9 cellular contexts compared by ENCODE assay signal in genomic region chr6:124961784-124962611, GRCh38. TPM values are rescaled to one million over a fixed set of nuclear protein-coding genes. Genes with fewer than 3 reads are reported as not detected.
DNase-seq lines count a peak whose midpoint lies in the region; ATAC-seq and TF ChIP-seq lines count a peak whose summit lies in the region.
"Had no signal": no experiment of that assay in that cellular context is flagged by ENCODE, and none has a peak within 500 bp of the region (broad histone marks: within the 10 kb centered on the region; RNA-seq: fewer than 3 reads in every experiment).

RNF217 (plus strand) TSS chr6:124962437; CDS start chr6:124962545, 108 bp downstream.

- H3K36me3 ChIP-seq in HUES64 (ENCODE audit: insufficient read depth, low read length) (no peaks in the 10 kb centered on the region), WERI-Rb-1 (peaks cover 25% of the 10 kb centered on the region), thymus (ENCODE audit: control insufficient read depth, insufficient read depth) (no peaks in the 10 kb centered on the region)

- ATAC-seq in esophagus mucosa: peak; percentile 74
- no peak for ATAC-seq in HG02763 (IDR thresholded peaks at IDR 0.05; ENCODE audit: unreplicated experiment)

- H3K4me3 ChIP-seq in HUES64 (ENCODE audit: low read length) (peak within 1 kb of the TSS; percentile 77), WERI-Rb-1 (ENCODE audit: low read depth, low read length) (peak within 1 kb of the TSS; percentile 89), thymus (ENCODE audit: low read length) (peak within 1 kb of the TSS; percentile 41)

- H3K9ac ChIP-seq in HUES64 (ENCODE audit: low read depth, low read length): peak within 1 kb of the TSS; percentile 74

- H3K27me3 ChIP-seq in HUES64 (ENCODE audit: insufficient read depth, low read length) (peaks cover 12% of the 10 kb centered on the region), WERI-Rb-1 (ENCODE audit: insufficient read depth, low read depth, severe bottlenecking) (no peaks in the 10 kb centered on the region), thymus (ENCODE audit: control insufficient read depth, insufficient read depth) (peaks cover 20% of the 10 kb centered on the region)

- peak; percentile 14; the same call in 1 of the 2 replicates for TF ChIP-seq CTCF in WERI-Rb-1 (IDR thresholded peaks at IDR 0.05; ENCODE audit: low read depth, low read length)

- DNase-seq in DMS 273 (lab: John Stamatoyannopoulos, UW; ENCODE audit: unreplicated experiment) (peak; percentile 51), DMS 273 treated with DMSO at 0.1 percent for 48 hours (lab: John Stamatoyannopoulos, UW) (no peak), WERI-Rb-1 (peak; percentile 78), midbrain (lab: John Stamatoyannopoulos, UW) (peak; percentile 52)

- under 1% methylated on average over 99 of the region's 99 CpGs for WGBS in HUES64
- under 1% methylated on average over 99 of the region's 99 CpGs for WGBS in thymus

- H3K4me1 ChIP-seq in HUES64 (ENCODE audit: insufficient read depth, low read length) (peaks cover 23% of the 10 kb centered on the region), thymus (ENCODE audit: control insufficient read depth, insufficient read depth, low read length) (no peaks in the 10 kb centered on the region)

- H3K27ac ChIP-seq in HUES64 (ENCODE audit: low read depth, low read length) (no peak within 1 kb of the TSS), WERI-Rb-1 (peak within 1 kb of the TSS; percentile 89), thymus (ENCODE audit: low read depth) (peak within 1 kb of the TSS; percentile 81)
- H3K27ac ChIP-seq: 22Rv1 had no signal

- H3K9me3 ChIP-seq in HUES64 (ENCODE audit: insufficient read depth, low read depth, low read length) (no peaks in the 10 kb centered on the region), WERI-Rb-1 (ENCODE audit: severe bottlenecking) (no peaks in the 10 kb centered on the region), thymus (ENCODE audit: control insufficient read depth) (no peaks in the 10 kb centered on the region)

RNA-seq across cellular contexts. Expression of gene RNF217, which starts in this region (rescaled TPM):
- polyA plus RNA-seq in HUES64 (2013, experiment 1 of 2): 2.7 TPM
- polyA plus RNA-seq in HUES64 (2013, experiment 2 of 2): 2.9 TPM
- total RNA-seq in esophagus mucosa: 21.8 TPM
- polyA plus RNA-seq in thymus: 7.8 TPM
